Comparison of ENCODE assay signal across 24 cellular contexts in genomic region chr1:67894981-67895735, GRCh38.
"Had no signal": no experiment of that assay in that cellular context is flagged by ENCODE, and none has a peak within 500 bp of the region (broad histone marks: within the 10 kb centered on the region; RNA-seq: fewer than 3 reads in every experiment).

No MANE protein-coding gene starts in this region.

- H3K27ac ChIP-seq: dorsolateral prefrontal cortex, esophagus muscularis mucosa, gastroesophageal sphincter, left ventricle myocardium inferior, lower lobe of right lung, parathyroid adenoma, sigmoid colon, tibial artery, upper lobe of left lung, uterus had no signal

- H3K27ac Mint-ChIP-seq: stimulated activated effector memory CD8-positive, alpha-beta T cell treated with anti-CD3 and anti-CD28 coated beads, Interleukin-12 subunit alpha, Interleukin-12 subunit beta, amount 100 ng/mL, for 72 hours had no signal

- H3K9ac ChIP-seq: parathyroid adenoma had no signal

- DNase-seq: cortex of kidney; dorsolateral prefrontal cortex; effector CD8-positive, alpha-beta T cell; glutamatergic neuron; kidney; left cardiac atrium; left ventricle myocardium inferior; lower lobe of right lung; mesenchymal stem cell; midbrain; naive B cell; sigmoid colon; small intestine; stimulated activated CD4-positive, alpha-beta T cell treated with anti-CD3 and anti-CD28 coated beads, Interleukin-2, amount 100 ng/mL, for 48 hours; stimulated activated CD8-positive, alpha-beta memory T cell treated with anti-CD3 and anti-CD28 coated beads, Interleukin-4, amount 100 ng/mL, for 48 hours; stimulated activated naive CD8-positive, alpha-beta T cell treated with anti-CD3 and anti-CD28 coated beads, Interleukin-15, Interleukin-2, amounts not matched to agents 100 U/mL and 50 U/mL, for 24 hours; tibial artery; upper lobe of left lung; uterus had no signal

- H3K4me3 ChIP-seq: dorsolateral prefrontal cortex, esophagus muscularis mucosa, gastroesophageal sphincter, left ventricle myocardium inferior, lower lobe of right lung, sigmoid colon, tibial artery, upper lobe of left lung, uterus had no signal

- H3K27me3 ChIP-seq: esophagus muscularis mucosa, gastroesophageal sphincter, sigmoid colon, tibial artery, upper lobe of left lung, uterus had no signal

- H3K4me1 Mint-ChIP-seq: naive B cell; stimulated activated effector memory CD8-positive, alpha-beta T cell treated with anti-CD3 and anti-CD28 coated beads, Interleukin-12 subunit alpha, Interleukin-12 subunit beta, amount 100 ng/mL, for 72 hours had no signal

- H3K9me3 ChIP-seq: esophagus muscularis mucosa, gastroesophageal sphincter, lower lobe of right lung, sigmoid colon, tibial artery, upper lobe of left lung, uterus had no signal

- FAIRE-seq: kidney, small intestine had no signal

- H2AFZ ChIP-seq: parathyroid adenoma had no signal

- H3K4me3 Mint-ChIP-seq: naive B cell; nephron; stimulated activated effector memory CD8-positive, alpha-beta T cell treated with anti-CD3 and anti-CD28 coated beads, Interleukin-12 subunit alpha, Interleukin-12 subunit beta, amount 100 ng/mL, for 72 hours had no signal

- H3K36me3 Mint-ChIP-seq: naive B cell; stimulated activated effector memory CD8-positive, alpha-beta T cell treated with anti-CD3 and anti-CD28 coated beads, Interleukin-12 subunit alpha, Interleukin-12 subunit beta, amount 100 ng/mL, for 72 hours had no signal

- H3K4me1 ChIP-seq: gastroesophageal sphincter, left ventricle myocardium inferior, lower lobe of right lung, parathyroid adenoma, uterus had no signal

- H3K79me2 ChIP-seq: parathyroid adenoma had no signal

- H3K36me3 ChIP-seq: esophagus muscularis mucosa, gastroesophageal sphincter, left ventricle myocardium inferior, lower lobe of right lung, sigmoid colon, tibial artery, upper lobe of left lung, uterus had no signal

- ATAC-seq: gastroesophageal sphincter; left cardiac atrium; lower lobe of right lung; stimulated activated effector memory CD8-positive, alpha-beta T cell treated with anti-CD3 and anti-CD28 coated beads, Interleukin-12 subunit alpha, Interleukin-12 subunit beta, amount 100 ng/mL, for 72 hours; stimulated activated naive CD8-positive, alpha-beta T cell treated with anti-CD3 and anti-CD28 coated beads, Interleukin-15, Interleukin-2, amounts not matched to agents 100 U/mL and 50 U/mL, for 24 hours had no signal
